ENCODE assay signal across 11 cellular contexts in genomic region chr11:5250777-5251176, GRCh38. TPM values are rescaled to one million over a fixed set of nuclear protein-coding genes. Genes with fewer than 3 reads are reported as not detected.
"Had no signal": no experiment of that assay in that cellular context is flagged by ENCODE, and none has a peak within 500 bp of the region (broad histone marks: within the 10 kb centered on the region; RNA-seq: fewer than 3 reads in every experiment).

No MANE protein-coding gene starts in this region.

- FAIRE-seq: HepG2, HTR-8/SVneo had no signal

- H3K4me3 Mint-ChIP-seq: IgD-negative memory B cell had no signal

- H3K4me1 Mint-ChIP-seq: IgD-negative memory B cell had no signal

- H3K9ac ChIP-seq: KMS-11 had no signal

- H3K27ac ChIP-seq: HL-60, KMS-11 had no signal

- H3K4me2 ChIP-seq: KMS-11 had no signal

- DNase-seq: IMR-90, Karpas-422, KBM-7, KG1 had no signal

- ATAC-seq: HepG2 had no signal

- H3K9me3 Mint-ChIP-seq: IgD-negative memory B cell had no signal

RNA-seq across cellular contexts. Expression of gene HBG1, which starts 1.1 kb away (rescaled TPM):
- total RNA-seq: HepG2, HT-29, IMR-90 had no signal
- polyA plus RNA-seq: HepG2, IgD-negative memory B cell, IMR-90 had no signal

RNA-seq across cellular contexts. Expression of gene HBG2, which starts 3.8 kb away (rescaled TPM):
- total RNA-seq: HepG2, HT-29 had no signal
- polyA plus RNA-seq: HepG2, IMR-90 had no signal

RNA-seq across cellular contexts. Expression of gene HBD, which starts 16.5 kb away (rescaled TPM):
- total RNA-seq: HepG2, HT-29, HT1080 had no signal
- polyA plus RNA-seq: HepG2, IgD-negative memory B cell had no signal

RNA-seq across cellular contexts. Expression of gene HBE1, which starts 19.0 kb away (rescaled TPM):
- total RNA-seq: HT-29 had no signal
- polyA plus RNA-seq: IgD-negative memory B cell had no signal

RNA-seq across cellular contexts. Expression of gene HBB, which starts 23.9 kb away (rescaled TPM):
- total RNA-seq: HepG2, HT-29, HT1080, IMR-90 had no signal
- polyA plus RNA-seq: HepG2 had no signal
